8 cellular contexts compared by ENCODE assay signal in the genomic region with DNA sequence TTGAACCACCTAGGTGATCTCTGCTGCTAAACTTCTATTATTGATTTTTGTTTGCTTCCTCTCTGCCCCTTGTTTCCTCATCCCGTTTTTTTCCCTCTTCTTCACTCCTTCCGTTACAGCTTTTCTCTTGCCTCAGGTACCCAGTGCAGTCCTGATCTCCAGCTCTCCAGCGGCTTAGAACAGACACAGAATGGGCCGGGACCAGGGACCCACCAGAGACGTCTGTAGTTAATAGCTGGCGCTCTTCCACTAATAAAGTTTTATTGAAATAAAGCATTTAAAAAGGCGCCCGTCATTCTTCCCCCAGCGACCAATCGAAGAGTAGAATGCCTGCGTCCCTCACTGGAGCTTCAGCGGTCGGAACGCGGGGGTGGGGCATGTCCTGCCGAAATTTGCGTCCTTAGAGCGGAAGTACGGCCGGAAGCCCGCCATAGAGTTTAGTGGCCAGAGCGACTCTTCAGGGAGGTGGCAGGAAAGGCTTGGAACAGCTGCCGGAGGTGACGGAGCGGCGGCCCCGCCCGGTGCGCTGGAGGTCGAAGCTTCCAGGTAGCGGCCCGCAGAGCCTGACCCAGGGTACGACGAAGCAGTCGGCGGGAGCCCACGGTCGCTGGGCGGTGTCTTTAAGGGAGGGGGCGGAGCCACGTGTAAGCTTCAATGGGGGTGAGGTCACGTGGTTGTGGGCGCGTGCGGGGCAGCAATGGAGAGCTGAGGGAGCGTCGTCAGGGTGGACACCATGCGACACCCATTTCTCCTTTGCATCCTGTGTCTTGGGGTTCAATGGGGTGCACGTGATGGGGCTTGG. TPM values are rescaled to one million over a fixed set of nuclear protein-coding genes. Genes with fewer than 3 reads are reported as not detected.
DNase-seq lines count a peak whose midpoint lies in the region; ATAC-seq and TF ChIP-seq lines count a peak whose summit lies in the region.

Gene COPS7A (plus strand): TSS at position 440 of the 802 bp plus-strand sequence. CDS start 611 bp downstream, outside the sequence.

- peak within 1 kb of the TSS; percentile 94 for H3K27ac ChIP-seq in Panc1 (ENCODE audit: low read length)
- H3K27ac ChIP-seq in mucosa of rectum (ENCODE audit: low read depth in 2 of 2, low read length in 2 of 2): peak within 1 kb of the TSS; percentile 87 to 90

- peaks cover 10% of the 10 kb centered on the region for H3K36me3 Mint-ChIP-seq in activated T-cell treated with anti-CD3 and anti-CD28 coated beads, Interleukin-2, amount 50 U/mL, for 4 hours (ENCODE audit: insufficient read depth)

- H3K27me3 Mint-ChIP-seq in activated T-cell treated with anti-CD3 and anti-CD28 coated beads, Interleukin-2, amount 50 U/mL, for 4 hours (ENCODE audit: low read depth): no peaks in the 10 kb centered on the region

- peak within 1 kb of the TSS; percentile 86 for H3K4me3 Mint-ChIP-seq in activated T-cell treated with anti-CD3 and anti-CD28 coated beads, Interleukin-2, amount 50 U/mL, for 4 hours

- CTCF ChIA-PET in Panc1 (lab: Charles Lee): interaction anchor here (1.1 kb wide), 1 partner anchor 42 kb away, joined by 15 read pairs; the partner anchor contains the start of gene PTMS

- ATAC-seq in GM21723 (IDR thresholded peaks at IDR 0.05; ENCODE audit: unreplicated experiment) (peak; percentile 93), Panc1 (peak; percentile 98)
- ATAC-seq in activated T-cell treated with anti-CD3 and anti-CD28 coated beads, Interleukin-2, amount 50 U/mL, for 4 hours: peak; percentile 97

- TF ChIP-seq POLR2A in erythroblast (IDR thresholded peaks at IDR 0.05; ENCODE audit: low read length): peak; percentile 88

- POLR2A ChIA-PET in Panc1 (lab: Charles Lee): interaction anchor here (0.6 kb wide), 2 partner anchors 127 to 583 kb away, joined by 3 to 7 read pairs; partner anchors contain the start of gene CDCA3

- no peaks in the 10 kb centered on the region for H3K9me3 ChIP-seq in Panc1 (ENCODE audit: control insufficient read depth, insufficient read depth, low read depth, low read length)
- H3K9me3 ChIP-seq in mucosa of rectum (ENCODE audit: control insufficient read depth in 2 of 2, low read length in 2 of 2): no peaks in the 10 kb centered on the region

- intact Hi-C loops in Panc1 (cut with micrococcal nuclease; ENCODE audit: unreplicated experiment): no loop called here

- H3K27me3 ChIP-seq in Panc1 (ENCODE audit: control insufficient read depth, insufficient read depth, low read length): no peaks in the 10 kb centered on the region
- no peaks in the 10 kb centered on the region for H3K27me3 ChIP-seq in mucosa of rectum (ENCODE audit: control insufficient read depth in 2 of 2, insufficient read depth in 2 of 2, low read length in 2 of 2)

- H3K4me1 Mint-ChIP-seq in activated T-cell treated with anti-CD3 and anti-CD28 coated beads, Interleukin-2, amount 50 U/mL, for 4 hours (ENCODE audit: low read depth): peaks cover 23% of the 10 kb centered on the region

- H3K36me3 ChIP-seq in Panc1 (ENCODE audit: control insufficient read depth, insufficient read depth, low read length): peaks cover 3% of the 10 kb centered on the region; the same call in 1 of the 2 replicates
- H3K36me3 ChIP-seq in mucosa of rectum (ENCODE audit: control insufficient read depth in 2 of 2, insufficient read depth in 2 of 2, low read length in 2 of 2): peaks cover 9 to 14% of the 10 kb centered on the region in 2 donors

- BruUV-seq in Panc1 (replicated peaks; lab: Mats Ljungman, UMichigan): no TSS peak

- H3K4me1 ChIP-seq in Panc1 (ENCODE audit: control insufficient read depth, insufficient read depth, low read length): peaks cover 3% of the 10 kb centered on the region; the same call in 1 of the 2 replicates
- H3K4me1 ChIP-seq in mucosa of rectum (ENCODE audit: control insufficient read depth in 2 of 2, insufficient read depth in 2 of 2, low read length in 2 of 2): peaks cover 6% of the 10 kb centered on the region in 2 donors

- peaks cover 4% of the 10 kb centered on the region for H3K9me3 Mint-ChIP-seq in activated T-cell treated with anti-CD3 and anti-CD28 coated beads, Interleukin-2, amount 50 U/mL, for 4 hours

- TF ChIP-seq CTCF in Panc1 (IDR thresholded peaks at IDR 0.05): no peak

- peak within 1 kb of the TSS; percentile 70 to 75 for H3K9ac ChIP-seq in mucosa of rectum (ENCODE audit: low read depth in 1 of 2, low read length in 2 of 2)

- DNase-seq in DMS53 (lab: John Stamatoyannopoulos, UW) (peak; percentile 100), KG1 (lab: John Stamatoyannopoulos, UW) (peak; percentile 99), Panc1 (ENCODE audit: low read depth, low spot score) (peak; percentile 89), erythroblast (lab: John Stamatoyannopoulos, UW) (peak; percentile 99)
- DNase-seq in activated T-cell treated with anti-CD3 and anti-CD28 coated beads, Interleukin-2, amount 50 U/mL, for 4 hours: peak; percentile 84
- peak; percentile 98 for DNase-seq in stimulated activated CD8-positive, alpha-beta memory T cell treated with anti-CD3 and anti-CD28 coated beads, Interleukin-4, amount 100 ng/mL, for 48 hours

- in situ Hi-C loops in Panc1 (cut with HindIII; ENCODE audit: low pct_unique_long_range_greater_than_20kb, low sequenced_read_pairs): no loop called here

- peak within 1 kb of the TSS; percentile 57 to 80 for H3K4me3 ChIP-seq in Panc1 (ENCODE audit: low read depth in 2 of 2, low read length in 2 of 2)
- H3K4me3 ChIP-seq in mucosa of rectum (ENCODE audit: low read length in 2 of 2): peak within 1 kb of the TSS; percentile 81 to 83

RNA-seq across cellular contexts. Expression of gene COPS7A, which starts in this region (rescaled TPM):
- 37.5 TPM for total RNA-seq in Panc1 (2021; ENCODE audit: unreplicated experiment)
- 76.8 TPM for polyA plus RNA-seq in Panc1 (2012; ENCODE audit: insufficient read length)
- 10 to 100 TPM; 46.5 to 54.4 (median 48.1) TPM for total RNA-seq in activated T-cell treated with anti-CD3 and anti-CD28 coated beads, Interleukin-2, amount 50 U/mL, for 4 hours

Comparison
In these comparisons a context has a peak if more than half of its experiments do, and no peak if none do; other contexts are left out.
1. Peak in every context shown above with its lines: DNase-seq, ATAC-seq, H3K4me3 ChIP-seq and H3K27ac ChIP-seq.